In the genomic region with DNA sequence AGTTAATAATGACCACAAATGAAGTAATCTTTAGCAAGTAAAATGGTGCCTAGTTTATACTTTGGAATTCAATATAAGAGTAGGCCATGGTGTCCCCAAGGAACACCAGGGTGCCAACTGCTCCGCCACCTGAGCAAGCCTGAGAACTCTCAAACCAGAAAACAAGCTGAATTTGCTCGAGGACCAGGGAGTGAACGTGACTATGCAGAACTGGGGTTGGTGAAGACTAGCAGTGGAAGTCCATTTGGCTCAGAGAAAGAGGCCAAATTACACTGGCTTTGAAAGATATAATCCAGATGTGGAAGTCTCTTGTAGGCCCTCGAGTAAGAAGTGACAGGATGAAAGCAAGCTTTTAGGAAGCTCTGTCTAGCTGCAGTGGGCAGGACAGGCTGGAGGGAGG, we compare ENCODE assay signal across 34 cellular contexts. TPM values are rescaled to one million over a fixed set of nuclear protein-coding genes. Genes with fewer than 3 reads are reported as not detected.
"Had no signal": no experiment of that assay in that cellular context is flagged by ENCODE, and none has a peak within 500 bp of the region (broad histone marks: within the 10 kb centered on the region; RNA-seq: fewer than 3 reads in every experiment).

No MANE protein-coding gene starts in this region.

- FAIRE-seq: endometrium, kidney had no signal

- H3K27ac Mint-ChIP-seq: dendritic cell treated with granulocyte-macrophage colony-stimulating factor and Interleukin-4, amounts not matched to agents 40 ng/mL and 50 ng/mL, for 4 days; effector memory CD8-positive, alpha-beta T cell; endodermal cell; immature natural killer cell; mesothelial cell of epicardium had no signal

- H3K9me3 Mint-ChIP-seq: dendritic cell treated with granulocyte-macrophage colony-stimulating factor and Interleukin-4, amounts not matched to agents 40 ng/mL and 50 ng/mL, for 4 days; effector memory CD8-positive, alpha-beta T cell; endodermal cell; mesothelial cell of epicardium had no signal

- H3K4me3 ChIP-seq: colonic mucosa, esophagus squamous epithelium, gastrocnemius medialis, heart right ventricle, left lung, lower lobe of right lung, mucosa of descending colon had no signal

- H3K36me3 ChIP-seq: colonic mucosa, gastrocnemius medialis, heart right ventricle, left lung, lower lobe of right lung had no signal

- H3K27me3 ChIP-seq: colonic mucosa, gastrocnemius medialis, heart right ventricle had no signal

- H3K27ac ChIP-seq: colonic mucosa, epithelial cell of prostate, esophagus squamous epithelium, gastrocnemius medialis, heart right ventricle, left lung, lower lobe of right lung had no signal

- ATAC-seq: effector memory CD8-positive, alpha-beta T cell; esophagus mucosa; gastrocnemius medialis; heart right ventricle; left lung; left ventricle myocardium superior; lower lobe of right lung; mucosa of descending colon had no signal

- H3K9me3 ChIP-seq: colonic mucosa, esophagus squamous epithelium, gastrocnemius medialis, heart right ventricle, left lung, lower lobe of right lung, mucosa of descending colon had no signal

- H3K4me1 Mint-ChIP-seq: immature natural killer cell had no signal

- DNase-seq: colonic mucosa; cortex of kidney; effector CD8-positive, alpha-beta T cell; effector memory CD8-positive, alpha-beta T cell; endodermal cell; erythroblast; esophagus squamous epithelium; foreskin fibroblast; foreskin melanocyte; gastrocnemius medialis; glutamatergic neuron; head of caudate nucleus; heart right ventricle; hypothalamus; immature natural killer cell; islet precursor cell; kidney; kidney glomerular epithelial cell; left lung; left ventricle myocardium superior; lower lobe of right lung; mesenchymal stem cell; mucosa of descending colon had no signal

- H3K4me3 Mint-ChIP-seq: dendritic cell treated with granulocyte-macrophage colony-stimulating factor and Interleukin-4, amounts not matched to agents 40 ng/mL and 50 ng/mL, for 4 days; effector memory CD8-positive, alpha-beta T cell; endodermal cell; immature natural killer cell; mesothelial cell of epicardium had no signal

- H3K4me1 ChIP-seq: colonic mucosa, left lung, lower lobe of right lung had no signal

- H3K36me3 Mint-ChIP-seq: immature natural killer cell, mesothelial cell of epicardium had no signal

RNA-seq across cellular contexts. Expression of a gene that starts 8.7 kb away (rescaled TPM):
- total RNA-seq: chondrocyte, colonic mucosa, dermis microvascular lymphatic vessel endothelial cell, endodermal cell, esophagus mucosa, esophagus squamous epithelium, gastrocnemius medialis, heart right ventricle, kidney, left lung, left ventricle myocardium superior, lower leg skin, lower lobe of right lung, lung microvascular endothelial cell, mesenteric fat pad, mesothelial cell of epicardium, mucosa of descending colon had no signal
- polyA plus RNA-seq: heart right ventricle had no signal

RNA-seq across cellular contexts. Expression of a gene that starts 18.6 kb away (rescaled TPM):
- total RNA-seq: chondrocyte, dermis microvascular lymphatic vessel endothelial cell, endodermal cell, glomerular endothelial cell, left ventricle myocardium superior, lung microvascular endothelial cell, mesenteric fat pad had no signal
- polyA plus RNA-seq: immature natural killer cell had no signal

RNA-seq across cellular contexts. Expression of a gene that starts 57.1 kb away (rescaled TPM):
- total RNA-seq: lung microvascular endothelial cell had no signal
- polyA plus RNA-seq: immature natural killer cell had no signal
